8 cellular contexts compared by ENCODE assay signal in genomic region chr2:70190413-70191243, GRCh38. TPM values are rescaled to one million over a fixed set of nuclear protein-coding genes. Genes with fewer than 3 reads are reported as not detected.
DNase-seq lines count a peak whose midpoint lies in the region; ATAC-seq and TF ChIP-seq lines count a peak whose summit lies in the region.

C2orf42 (minus strand) TSS chr2:70191019; CDS start chr2:70181985, 9,034 bp downstream.

- no peaks in the 10 kb centered on the region for H3K9me3 ChIP-seq in RWPE2 (ENCODE audit: severe bottlenecking)

- H3K4me3 ChIP-seq in RWPE2 (ENCODE audit: severe bottlenecking), result peak within 1 kb of the TSS; percentile 60
- peak within 1 kb of the TSS; percentile 93 for H3K4me3 ChIP-seq in fibroblast of mammary gland (ENCODE audit: control insufficient read depth, low read depth, low read length)

- no peaks in the 10 kb centered on the region for H3K36me3 ChIP-seq in RWPE2 (ENCODE audit: low read depth)

- H3K4me3 Mint-ChIP-seq in activated T-helper 2 cell treated with anti-CD3 and anti-CD28 coated beads, Interferon-gamma antibody, Interleukin-2, Interleukin-4, amounts not matched to agents 10 μg/mL and 5 μg/mL and 100 μg/mL, durations not matched to agents 14 hours and 24 hours and 36 hours (ENCODE audit: low read depth), result peak within 1 kb of the TSS; percentile 96
- peak within 1 kb of the TSS; percentile 100 for H3K4me3 Mint-ChIP-seq in natural killer cell

- H3K9me3 Mint-ChIP-seq in activated T-helper 2 cell treated with anti-CD3 and anti-CD28 coated beads, Interferon-gamma antibody, Interleukin-2, Interleukin-4, amounts not matched to agents 10 μg/mL and 5 μg/mL and 100 μg/mL, durations not matched to agents 14 hours and 24 hours and 36 hours, result no peaks in the 10 kb centered on the region
- no peaks in the 10 kb centered on the region for H3K9me3 Mint-ChIP-seq in natural killer cell

- intact Hi-C loops in activated T-helper 2 cell treated with anti-CD3 and anti-CD28 coated beads, Interferon-gamma antibody, Interleukin-2, Interleukin-4, amounts not matched to agents 10 μg/mL and 5 μg/mL and 100 μg/mL, durations not matched to agents 14 hours and 24 hours and 36 hours (cut with micrococcal nuclease), result loop anchor here (1.0 to 2.0 kb wide), 8 partner anchors 48 to 361 kb away; partner anchors contain the start of genes GMCL1, PCYOX1, SNRPG and TIA1
- intact Hi-C loops in natural killer cell (cut with micrococcal nuclease), result loop anchor here (1.0 to 5.0 kb wide), 7 partner anchors 48 to 463 kb away; partner anchors contain the start of genes SNRNP27, SNRPG and TIA1

- ATAC-seq in RWPE2 (ENCODE audit: low read depth) (peak; percentile 91), natural killer cell (peak; percentile 84 to 96 (median 88))

- H3K4me1 ChIP-seq in RWPE2 (ENCODE audit: insufficient read depth, poor library complexity, severe bottlenecking), result peaks cover 8% of the 10 kb centered on the region

- DNase-seq in ELF-1 (ENCODE audit: low read depth, low spot score), result peak; percentile 97
- DNase-seq in H4 (ENCODE audit: low spot score), result peak; percentile 96
- peak; percentile 96 for DNase-seq in LoVo (ENCODE audit: low spot score)
- DNase-seq in RWPE2 (ENCODE audit: low spot score), result peak; percentile 93
- peak; percentile 94 for DNase-seq in activated T-helper 2 cell treated with anti-CD3 and anti-CD28 coated beads, Interferon-gamma antibody, Interleukin-2, Interleukin-4, amounts not matched to agents 10 μg/mL and 5 μg/mL and 100 μg/mL, durations not matched to agents 14 hours and 24 hours and 36 hours (ENCODE audit: low spot score)
- DNase-seq in fibroblast of mammary gland (ENCODE audit: low read depth), result peak; percentile 98
- DNase-seq in natural killer cell, result peak; percentile 94
- DNase-seq in stimulated activated naive CD4-positive, alpha-beta T cell treated with Interleukin-2 at 50 U/mL for 16 hours (lab: John Stamatoyannopoulos, UW), result peak; percentile 97

- peaks cover 18% of the 10 kb centered on the region for H3K4me1 Mint-ChIP-seq in activated T-helper 2 cell treated with anti-CD3 and anti-CD28 coated beads, Interferon-gamma antibody, Interleukin-2, Interleukin-4, amounts not matched to agents 10 μg/mL and 5 μg/mL and 100 μg/mL, durations not matched to agents 14 hours and 24 hours and 36 hours (ENCODE audit: low read depth)
- H3K4me1 Mint-ChIP-seq in natural killer cell, result peaks cover 16 to 19% of the 10 kb centered on the region in 2 donors

- TF ChIP-seq CTCF in RWPE2 (IDR thresholded peaks at IDR 0.05; ENCODE audit: poor library complexity, severe bottlenecking), result no peak
- peak; percentile 17 for TF ChIP-seq CTCF in fibroblast of mammary gland (conservative IDR thresholded peaks at IDR 0.05; ENCODE audit: control insufficient read depth, insufficient read depth, low read depth, low read length)
- no peak for TF ChIP-seq CTCF in natural killer cell (IDR thresholded peaks at IDR 0.05)

- H3K27me3 Mint-ChIP-seq in activated T-helper 2 cell treated with anti-CD3 and anti-CD28 coated beads, Interferon-gamma antibody, Interleukin-2, Interleukin-4, amounts not matched to agents 10 μg/mL and 5 μg/mL and 100 μg/mL, durations not matched to agents 14 hours and 24 hours and 36 hours (ENCODE audit: low read depth), result peaks cover under 1% of the 10 kb centered on the region
- H3K27me3 Mint-ChIP-seq in natural killer cell (ENCODE audit: low read depth in 2 of 2), result no peaks in the 10 kb centered on the region

- H3K27ac Mint-ChIP-seq in activated T-helper 2 cell treated with anti-CD3 and anti-CD28 coated beads, Interferon-gamma antibody, Interleukin-2, Interleukin-4, amounts not matched to agents 10 μg/mL and 5 μg/mL and 100 μg/mL, durations not matched to agents 14 hours and 24 hours and 36 hours, result peak within 1 kb of the TSS; percentile 98
- peak within 1 kb of the TSS; percentile 96 to 98 for H3K27ac Mint-ChIP-seq in natural killer cell

- peak within 1 kb of the TSS; percentile 77 for H3K27ac ChIP-seq in RWPE2 (ENCODE audit: poor library complexity, severe bottlenecking)

- H3K27me3 ChIP-seq in RWPE2 (ENCODE audit: insufficient read depth, poor library complexity, severe bottlenecking), result no peaks in the 10 kb centered on the region

- peaks cover 7% of the 10 kb centered on the region for H3K36me3 Mint-ChIP-seq in activated T-helper 2 cell treated with anti-CD3 and anti-CD28 coated beads, Interferon-gamma antibody, Interleukin-2, Interleukin-4, amounts not matched to agents 10 μg/mL and 5 μg/mL and 100 μg/mL, durations not matched to agents 14 hours and 24 hours and 36 hours (ENCODE audit: low read depth)
- H3K36me3 Mint-ChIP-seq in natural killer cell, result no peaks in the 10 kb centered on the region

RNA-seq across cellular contexts. Expression of gene C2orf42, which starts in this region (rescaled TPM):
- 8.6 and 10.2 TPM in 2 replicates for total RNA-seq in H4 (2014; rRNA removed; shearing (Covaris generic))
- 22.1 and 24.7 TPM in 2 replicates for total RNA-seq in activated T-helper 2 cell treated with anti-CD3 and anti-CD28 coated beads, Interferon-gamma antibody, Interleukin-2, Interleukin-4, amounts not matched to agents 10 μg/mL and 5 μg/mL and 100 μg/mL, durations not matched to agents 14 hours and 24 hours and 36 hours
- total RNA-seq in natural killer cell, result 10 to 100 TPM; 22.7 to 31.5 (median 25.7) TPM

Comparison
In these comparisons a context has a peak if more than half of its experiments do, and no peak if none do; other contexts are left out.
1. Peak in every context shown above with its lines: DNase-seq, ATAC-seq, H3K4me3 ChIP-seq and H3K27ac ChIP-seq.